ENCODE assay signal across 10 cellular contexts in genomic region chr14:97180304-97181200, GRCh38.
DNase-seq lines count a peak whose midpoint lies in the region; ATAC-seq and TF ChIP-seq lines count a peak whose summit lies in the region.
"Had no signal": no experiment of that assay in that cellular context is flagged by ENCODE, and none has a peak within 500 bp of the region (broad histone marks: within the 10 kb centered on the region; RNA-seq: fewer than 3 reads in every experiment).

No MANE protein-coding gene starts in this region.

- intact Hi-C loops in posterior vena cava (cut with DNase I) = no loop called here
- intact Hi-C loops in psoas muscle (cut with DNase I) = no loop called here

- H3K4me1 ChIP-seq in psoas muscle = no peaks in the 10 kb centered on the region
- H3K4me1 ChIP-seq: gastroesophageal sphincter had no signal

- H3K4me3 ChIP-seq in psoas muscle = no peak overlapping the region
- H3K4me3 ChIP-seq: gastroesophageal sphincter had no signal

- no peak for TF ChIP-seq CTCF in psoas muscle (IDR thresholded peaks at IDR 0.05)

- DNase-seq in Daoy (ENCODE audit: low read depth) = peak; percentile 93
- DNase-seq in KBM-7 = peak; percentile 8
- DNase-seq in UCSD-AML1 (lab: John Stamatoyannopoulos, UW; ENCODE audit: unreplicated experiment) = peak; percentile 49
- peak; percentile 10 for DNase-seq in kidney glomerular epithelial cell (lab: John Stamatoyannopoulos, UW)
- DNase-seq in posterior vena cava (ENCODE audit: low spot score) = no peak
- no peak for DNase-seq in psoas muscle
- DNase-seq in SHP77 treated with DMSO at 0.1 percent for 48 hours (lab: John Stamatoyannopoulos, UW) = no peak
- DNase-seq: naive B cell, NCI-H2171 treated with DMSO at 0.1 percent for 48 hours had no signal

- WGBS in psoas muscle, 3 donors = 85 to 86% (median 85%) methylated on average over 32 of the region's 32 CpGs

- no peaks in the 10 kb centered on the region for H3K36me3 ChIP-seq in psoas muscle (ENCODE audit: insufficient read depth in 1 of 2, low read depth in 1 of 2)
- H3K36me3 ChIP-seq: gastroesophageal sphincter had no signal

- H3K27ac ChIP-seq in psoas muscle = no peak overlapping the region
- H3K27ac ChIP-seq: gastroesophageal sphincter had no signal

- no peaks in the 10 kb centered on the region for H3K9me3 ChIP-seq in psoas muscle
- H3K9me3 ChIP-seq: gastroesophageal sphincter had no signal

- in situ Hi-C loops in KBM-7 (cut with MboI; ENCODE audit: low pct_unique_long_range_greater_than_20kb, low sequenced_read_pairs) = no loop called here

- H3K27me3 ChIP-seq in psoas muscle (ENCODE audit: insufficient read depth in 3 of 3, low read length in 2 of 3) = no peaks in the 10 kb centered on the region

- ATAC-seq in psoas muscle = no peak
- ATAC-seq: gastroesophageal sphincter had no signal

Comparison
In these comparisons a context has a peak if more than half of its experiments do, and no peak if none do; other contexts are left out.
1. DNase-seq: peak in Daoy (single experiment), KBM-7 (single experiment), UCSD-AML1 (single experiment) and kidney glomerular epithelial cell (single experiment); none in posterior vena cava (single experiment), psoas muscle (0 of 2) and SHP77 treated with DMSO at 0.1 percent for 48 hours (single experiment).